In genomic region chr6:56724455-56724854, GRCh38 we compare ENCODE assay signal across 18 cellular contexts.
A peak's percentile ranks its signal among the peaks of the same experiment; 100 is the strongest.
DNase-seq lines count a peak whose midpoint lies in the region; ATAC-seq and TF ChIP-seq lines count a peak whose summit lies in the region.
"Had no signal": no experiment of that assay in that cellular context is flagged by ENCODE, and none has a peak within 500 bp of the region (broad histone marks: within the 10 kb centered on the region; RNA-seq: fewer than 3 reads in every experiment).

No MANE protein-coding gene starts in this region.

- H2AFZ ChIP-seq in hepatocyte, result no peak overlapping the region
- H2AFZ ChIP-seq: neural progenitor cell had no signal

- TF ChIP-seq CTCF in right atrium auricular region (IDR thresholded peaks at IDR 0.05) (no peak), astrocyte of the spinal cord (IDR thresholded peaks at IDR 0.05; ENCODE audit: low read depth, low read length) (no peak), hepatocyte (IDR thresholded peaks at IDR 0.05; ENCODE audit: poor library complexity) (no peak)

- no peak overlapping the region for H3K4me3 ChIP-seq in right atrium auricular region
- no peak overlapping the region for H3K4me3 ChIP-seq in astrocyte of the spinal cord (ENCODE audit: low read depth, low read length)
- H3K4me3 ChIP-seq in hepatocyte, result no peak overlapping the region
- H3K4me3 ChIP-seq: neural progenitor cell, SK-N-MC, smooth muscle cell had no signal

- no peaks in the 10 kb centered on the region for H3K9me3 ChIP-seq in right atrium auricular region
- H3K9me3 ChIP-seq in hepatocyte (ENCODE audit: low read depth), result no peaks in the 10 kb centered on the region

- H3K27ac ChIP-seq in right atrium auricular region, result peak overlapping the region in 1 of 2 donors; percentile 69
- H3K27ac ChIP-seq in hepatocyte, result peak overlapping the region; percentile 89
- H3K27ac ChIP-seq: SK-N-MC, VCaP had no signal

- H3K27ac Mint-ChIP-seq in stimulated activated memory B cell treated with anti-CD40 and anti-IgM and Interleukin-4, amounts not matched to agents 10 μg/mL and 1 μg/mL and 100 μg/mL, for 72 hours, result no peak overlapping the region
- H3K27ac Mint-ChIP-seq: neural progenitor cell had no signal

- H3K36me3 Mint-ChIP-seq in stimulated activated memory B cell treated with anti-CD40 and anti-IgM and Interleukin-4, amounts not matched to agents 10 μg/mL and 1 μg/mL and 100 μg/mL, for 72 hours, result no peaks in the 10 kb centered on the region

- DNase-seq in Right ventricle myocardium superior (no peak), right atrium auricular region (ENCODE audit: low spot score) (no peak), astrocyte of the spinal cord (ENCODE audit: low read depth, low spot score) (peak; percentile 59), hepatocyte (ENCODE audit: low spot score) (no peak), amygdala (lab: John Stamatoyannopoulos, UW) (no peak), NCI-H510A (lab: John Stamatoyannopoulos, UW) (no peak)
- DNase-seq: activated CD8-positive, alpha-beta memory T cell treated with anti-CD3 and anti-CD28 coated beads for 24 hours; activated naive CD4-positive, alpha-beta T cell; Caco-2; central memory CD4-positive, alpha-beta T cell; hippocampal formation; MV-4-11 had no signal

- peaks cover 0 to 34% of the 10 kb centered on the region in 2 donors for H3K4me1 ChIP-seq in right atrium auricular region
- H3K4me1 ChIP-seq in hepatocyte (ENCODE audit: insufficient read depth), result peaks cover 46% of the 10 kb centered on the region

- WGBS in hepatocyte (ENCODE audit: low lambda C conversion rate, missing lambda C conversion rate), result 52% methylated on average over 2 of the region's 2 CpGs

- peaks cover 28% of the 10 kb centered on the region for H3K79me2 ChIP-seq in hepatocyte

- peaks cover 4% of the 10 kb centered on the region for H3K9me3 Mint-ChIP-seq in stimulated activated memory B cell treated with anti-CD40 and anti-IgM and Interleukin-4, amounts not matched to agents 10 μg/mL and 1 μg/mL and 100 μg/mL, for 72 hours

- no peaks in the 10 kb centered on the region for H4K20me1 ChIP-seq in hepatocyte (ENCODE audit: insufficient read depth, poor library complexity, severe bottlenecking)

- H3K4me2 ChIP-seq in hepatocyte, result no peak overlapping the region
- H3K4me2 ChIP-seq: smooth muscle cell had no signal

- ATAC-seq in Right ventricle myocardium superior (ENCODE audit: poor library complexity), result peak; percentile 90
- no peak for ATAC-seq in GM21390 (IDR thresholded peaks at IDR 0.05; ENCODE audit: unreplicated experiment)
- ATAC-seq in stimulated activated memory B cell treated with anti-CD40 and anti-IgM and Interleukin-4, amounts not matched to agents 10 μg/mL and 1 μg/mL and 100 μg/mL, for 72 hours, result no peak

- intact Hi-C loops in Right ventricle myocardium superior (cut with DNase I), result no loop called here

- no peaks in the 10 kb centered on the region for H3K9me2 ChIP-seq in hepatocyte (replicated peaks; ENCODE audit: insufficient read depth)

- no peaks in the 10 kb centered on the region for H3K27me3 ChIP-seq in right atrium auricular region
- no peaks in the 10 kb centered on the region for H3K27me3 ChIP-seq in hepatocyte
- H3K27me3 ChIP-seq: neural progenitor cell had no signal

- no peak overlapping the region for H3K4me3 Mint-ChIP-seq in stimulated activated memory B cell treated with anti-CD40 and anti-IgM and Interleukin-4, amounts not matched to agents 10 μg/mL and 1 μg/mL and 100 μg/mL, for 72 hours
- H3K4me3 Mint-ChIP-seq: neural progenitor cell had no signal

- H3K36me3 ChIP-seq in right atrium auricular region (no peaks in the 10 kb centered on the region), hepatocyte (replicated peaks; ENCODE audit: insufficient read depth, low read depth) (no peaks in the 10 kb centered on the region)

- in situ Hi-C loops in astrocyte of the spinal cord (cut with HindIII; ENCODE audit: low sequenced_read_pairs), result no loop called here

- H3K4me1 Mint-ChIP-seq in stimulated activated memory B cell treated with anti-CD40 and anti-IgM and Interleukin-4, amounts not matched to agents 10 μg/mL and 1 μg/mL and 100 μg/mL, for 72 hours, result no peaks in the 10 kb centered on the region

- H3K27me3 Mint-ChIP-seq in stimulated activated memory B cell treated with anti-CD40 and anti-IgM and Interleukin-4, amounts not matched to agents 10 μg/mL and 1 μg/mL and 100 μg/mL, for 72 hours, result no peaks in the 10 kb centered on the region
